7 cellular contexts compared by ENCODE assay signal in the genomic region with DNA sequence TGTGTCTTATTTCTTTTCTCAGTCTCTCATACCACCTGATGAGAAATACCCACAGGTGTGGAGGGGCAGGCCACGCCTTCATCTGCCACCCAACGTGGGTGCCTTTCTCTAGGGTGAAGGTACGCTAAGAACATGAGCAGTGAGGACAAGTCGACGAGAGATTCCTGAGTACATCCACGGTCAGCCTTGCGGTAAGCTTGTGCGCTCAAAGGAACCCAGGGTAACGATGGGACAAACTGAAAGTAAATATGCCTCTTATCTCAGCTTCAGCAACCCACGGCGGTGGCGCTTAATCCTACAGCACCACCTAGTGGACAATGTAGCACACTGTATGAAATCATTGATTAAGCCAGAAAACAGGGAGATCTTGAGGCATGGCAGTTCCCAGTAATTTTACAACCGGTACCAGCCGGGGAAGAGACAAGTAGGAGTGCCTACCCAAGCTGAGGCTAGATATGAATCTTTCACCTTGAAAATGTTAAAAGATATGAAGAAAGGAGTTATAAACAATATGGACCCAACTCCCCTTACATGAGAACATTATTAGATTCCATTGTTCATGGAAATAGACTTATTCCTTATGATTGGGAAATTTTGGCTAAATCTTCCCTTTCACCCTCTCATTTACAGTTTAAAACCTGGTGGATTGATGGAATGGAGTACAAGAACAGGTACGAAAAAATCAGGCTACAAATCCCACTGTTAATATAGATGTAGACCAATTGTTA.
A peak's percentile ranks its signal among the peaks of the same experiment; 100 is the strongest.
DNase-seq lines count a peak whose midpoint lies in the region; ATAC-seq and TF ChIP-seq lines count a peak whose summit lies in the region.

No MANE protein-coding gene starts in this region.

- H3K9me3 ChIP-seq in SK-N-MC (ENCODE audit: low read depth, low read length) (no peaks in the 10 kb centered on the region), aorta (ENCODE audit: control insufficient read depth, low read length) (peaks cover 1% of the 10 kb centered on the region)

- H3K27ac ChIP-seq in SK-N-MC = no peak overlapping the region
- H3K27ac ChIP-seq in aorta (ENCODE audit: low read depth in 1 of 2, low read length in 2 of 2) = no peak overlapping the region

- H3K4me1 Mint-ChIP-seq in activated naive CD8-positive, alpha-beta T cell treated with anti-CD3 and anti-CD28 coated beads, Interleukin-2, amount 10 ng/mL, durations not matched to agents 7 days and 5 days = peaks cover 8% of the 10 kb centered on the region

- TF ChIP-seq CTCF in retinal pigment epithelial cell (conservative IDR thresholded peaks at IDR 0.05; ENCODE audit: low read depth, low read length) = peak; percentile 35

- intact Hi-C loops in left cardiac atrium (cut with DNase I) (no loop called here), aorta (cut with DNase I) (loop anchor here in 1 of 2 donors (5.0 kb wide), 1 partner anchor 430 kb away; a partner anchor contains a TSS)

- peaks cover 14% of the 10 kb centered on the region for H3K9me3 Mint-ChIP-seq in activated naive CD8-positive, alpha-beta T cell treated with anti-CD3 and anti-CD28 coated beads, Interleukin-2, amount 10 ng/mL, durations not matched to agents 7 days and 5 days

- peaks cover 2% of the 10 kb centered on the region for H3K27me3 Mint-ChIP-seq in activated naive CD8-positive, alpha-beta T cell treated with anti-CD3 and anti-CD28 coated beads, Interleukin-2, amount 10 ng/mL, durations not matched to agents 7 days and 5 days

- H3K36me3 ChIP-seq in SK-N-MC (ENCODE audit: insufficient read depth, low read length) (no peaks in the 10 kb centered on the region), aorta (ENCODE audit: control insufficient read depth in 1 of 2, insufficient read depth in 2 of 2, low read length in 1 of 2) (no peaks in the 10 kb centered on the region)

- peak overlapping the region; percentile 85 for H3K27ac Mint-ChIP-seq in activated naive CD8-positive, alpha-beta T cell treated with anti-CD3 and anti-CD28 coated beads, Interleukin-2, amount 10 ng/mL, durations not matched to agents 7 days and 5 days

- H3K4me1 ChIP-seq in aorta (ENCODE audit: control insufficient read depth in 1 of 2, insufficient read depth in 2 of 2, low read length in 2 of 2) = no peaks in the 10 kb centered on the region

- H3K9ac ChIP-seq in SK-N-MC (ENCODE audit: insufficient read length) = no peak overlapping the region

- ATAC-seq in GM18502 (IDR thresholded peaks at IDR 0.05; ENCODE audit: poor library complexity, unreplicated experiment) (peak; percentile 43), left cardiac atrium (peak; percentile 93 to 95), aorta (ENCODE audit: low FRiP score) (peak; percentile 83)
- peak; percentile 91 for ATAC-seq in activated naive CD8-positive, alpha-beta T cell treated with anti-CD3 and anti-CD28 coated beads, Interleukin-2, amount 10 ng/mL, durations not matched to agents 7 days and 5 days (ENCODE audit: low read depth)

- no peaks in the 10 kb centered on the region for H3K27me3 ChIP-seq in aorta (ENCODE audit: control insufficient read depth in 1 of 2, insufficient read depth in 2 of 2, low read length in 1 of 2)

- DNase-seq in KG1 (lab: John Stamatoyannopoulos, UW) (peak; percentile 81), SK-N-MC (ENCODE audit: low read depth, low spot score) (peak; percentile 18), left cardiac atrium (peak; percentile 54), retinal pigment epithelial cell (ENCODE audit: low read depth) (no peak), aorta (peak; percentile 61 to 78)
- DNase-seq in activated naive CD8-positive, alpha-beta T cell treated with anti-CD3 and anti-CD28 coated beads, Interleukin-2, amount 10 ng/mL, durations not matched to agents 7 days and 5 days = peak; percentile 68

- no peaks in the 10 kb centered on the region for H3K36me3 Mint-ChIP-seq in activated naive CD8-positive, alpha-beta T cell treated with anti-CD3 and anti-CD28 coated beads, Interleukin-2, amount 10 ng/mL, durations not matched to agents 7 days and 5 days

- H3K4me3 ChIP-seq in SK-N-MC (peak overlapping the region; percentile 74), retinal pigment epithelial cell (ENCODE audit: low read length) (no peak overlapping the region), aorta (ENCODE audit: low read length in 2 of 2) (no peak overlapping the region)

- peak overlapping the region; percentile 91 for H3K4me3 Mint-ChIP-seq in activated naive CD8-positive, alpha-beta T cell treated with anti-CD3 and anti-CD28 coated beads, Interleukin-2, amount 10 ng/mL, durations not matched to agents 7 days and 5 days

- WGBS in aorta, 2 donors = 36 to 40% methylated on average over 15 of the region's 15 CpGs

- POLR2A ChIA-PET in activated naive CD8-positive, alpha-beta T cell treated with anti-CD3 and anti-CD28 coated beads, Interleukin-2, amount 10 ng/mL, durations not matched to agents 7 days and 5 days (lab: Charles Lee) = interaction anchor here (0.9 kb wide), 1 partner anchor 118 kb away, joined by 5 read pairs; a partner anchor contains a TSS

Comparison
In these comparisons a context has a peak if more than half of its experiments do, and no peak if none do; other contexts are left out.
1. ATAC-seq: peak in every context shown above with its lines; median percentile 94 in left cardiac atrium; 91 in activated naive CD8-positive, alpha-beta T cell treated with anti-CD3 and anti-CD28 coated beads, Interleukin-2, amount 10 ng/mL, durations not matched to agents 7 days and 5 days; 83 in aorta; 43 in GM18502.